2 cellular contexts compared by ENCODE assay signal in genomic region chr10:73018632-73019031, GRCh38.
TF ChIP-seq lines count a peak whose summit lies in the region.

No MANE protein-coding gene starts in this region.

TF ChIP-seq in H1, 55 proteins besides CTCF, POLR2A, EP300 and RAD21:
- TF ChIP-seq TCF12 (IDR thresholded peaks at IDR 0.05; ENCODE audit: low read depth, low read length) (no peak), POU5F1 (IDR thresholded peaks at IDR 0.05; ENCODE audit: low read depth, low read length) (no peak), TEAD4 (IDR thresholded peaks at IDR 0.05; ENCODE audit: low read depth, low read length) (no peak), EZH2 (IDR thresholded peaks at IDR 0.05; ENCODE audit: low read depth, low read length, severe bottlenecking) (no peak), RFX5 (IDR thresholded peaks at IDR 0.05; ENCODE audit: borderline replicate concordance, low read depth, low read length) (no peak), ASH2L (IDR thresholded peaks at IDR 0.05; ENCODE audit: low read length) (no peak), CEBPB (IDR thresholded peaks at IDR 0.05; ENCODE audit: low read depth, low read length) (no peak), CBX5 (IDR thresholded peaks at IDR 0.05; ENCODE audit: low read depth, low read length) (no peak), JUND (IDR thresholded peaks at IDR 0.05; ENCODE audit: low read length) (no peak), ATF2 (IDR thresholded peaks at IDR 0.05; ENCODE audit: low read length) (no peak), SAP30 (IDR thresholded peaks at IDR 0.05; ENCODE audit: insufficient read depth, insufficient replicate concordance, low read length) (no peak), SP4 (IDR thresholded peaks at IDR 0.05; ENCODE audit: low read length) (no peak), CHD7 (IDR thresholded peaks at IDR 0.05; ENCODE audit: insufficient replicate concordance, low read length) (no peak)

TF ChIP-seq in HepG2, 621 proteins besides CTCF, POLR2A, EP300 and RAD21:
- TF ChIP-seq ZZZ3 (CRISPR knock-in tag; IDR thresholded peaks at IDR 0.05; ENCODE audit: borderline replicate concordance) (no peak), ETV5 (CRISPR knock-in tag; IDR thresholded peaks at IDR 0.05; ENCODE audit: borderline replicate concordance) (no peak), ZNF280B (CRISPR knock-in tag; IDR thresholded peaks at IDR 0.05; ENCODE audit: borderline replicate concordance) (no peak), SSRP1 (CRISPR knock-in tag; IDR thresholded peaks at IDR 0.05) (no peak), ZNF619 (CRISPR knock-in tag; IDR thresholded peaks at IDR 0.05) (no peak), ZBTB8A (CRISPR knock-in tag; IDR thresholded peaks at IDR 0.05; ENCODE audit: borderline replicate concordance, low read depth) (no peak), CSRNP1 (CRISPR knock-in tag; IDR thresholded peaks at IDR 0.05) (no peak), ZNF776 (CRISPR knock-in tag; IDR thresholded peaks at IDR 0.05) (no peak), SP1 (IDR thresholded peaks at IDR 0.05) (no peak), SP1 (CRISPR knock-in tag; IDR thresholded peaks at IDR 0.05) (no peak), FOSL1 (CRISPR knock-in tag; IDR thresholded peaks at IDR 0.05; ENCODE audit: borderline replicate concordance) (no peak), ZNF878 (CRISPR knock-in tag; IDR thresholded peaks at IDR 0.05) (no peak), AHDC1 (CRISPR knock-in tag; IDR thresholded peaks at IDR 0.05; ENCODE audit: borderline replicate concordance) (no peak), PCBP1 (IDR thresholded peaks at IDR 0.05; ENCODE audit: borderline replicate concordance, low read depth, low read length) (no peak), THAP7 (CRISPR knock-in tag; IDR thresholded peaks at IDR 0.05) (no peak), ZNF318 (CRISPR knock-in tag; IDR thresholded peaks at IDR 0.05) (no peak), BRD4 (CRISPR knock-in tag; IDR thresholded peaks at IDR 0.05) (no peak)
